ENCODE assay signal across 17 cellular contexts in genomic region chr5:9562101-9562500, GRCh38. TPM values are rescaled to one million over a fixed set of nuclear protein-coding genes. Genes with fewer than 3 reads are reported as not detected.
A peak's percentile ranks its signal among the peaks of the same experiment; 100 is the strongest.
DNase-seq lines count a peak whose midpoint lies in the region; ATAC-seq and TF ChIP-seq lines count a peak whose summit lies in the region.
"Had no signal": no experiment of that assay in that cellular context is flagged by ENCODE, and none has a peak within 500 bp of the region (broad histone marks: within the 10 kb centered on the region; RNA-seq: fewer than 3 reads in every experiment).

No MANE protein-coding gene starts in this region.

- H2BK12ac ChIP-seq in mesenchymal stem cell (ENCODE audit: low read length in 2 of 2), result no peak overlapping the region

- no peak overlapping the region for H3K9ac ChIP-seq in BLaER1 treated with 17β-estradiol and CSF1 and Interleukin-3, amounts not matched to agents 10 nM and 100 nM
- H3K9ac ChIP-seq in HUES6 (ENCODE audit: low read length) (peak overlapping the region; percentile 45), mesenchymal stem cell (ENCODE audit: low read length) (no peak overlapping the region)

- H3K23ac ChIP-seq in mesenchymal stem cell (ENCODE audit: low read length in 2 of 2), result no peak overlapping the region

- peak overlapping the region in 6 of 11 experiments; percentile 13 to 42 (median 30); a peak in 8 of 22 replicates for H3K27ac ChIP-seq in BLaER1 treated with 17β-estradiol and CSF1 and Interleukin-3, amounts not matched to agents 10 nM and 100 nM
- H3K27ac ChIP-seq in HUES6 (ENCODE audit: low read depth, low read length) (no peak overlapping the region; the same call in 1 of the 2 replicates), mesenchymal stem cell (ENCODE audit: low read length, poor library complexity, severe bottlenecking) (no peak overlapping the region)
- H3K27ac ChIP-seq: right lobe of liver, SK-N-MC had no signal

- no peaks in the 10 kb centered on the region for H3K27me3 ChIP-seq in BLaER1 treated with 17β-estradiol and CSF1 and Interleukin-3, amounts not matched to agents 10 nM and 100 nM
- H3K27me3 ChIP-seq in HUES6 (ENCODE audit: control insufficient read depth, insufficient read depth, low read length) (no peaks in the 10 kb centered on the region), mesenchymal stem cell (ENCODE audit: control insufficient read depth in 1 of 2, insufficient read depth in 1 of 2, low read length in 2 of 2) (no peaks in the 10 kb centered on the region)
- H3K27me3 ChIP-seq: right lobe of liver had no signal

- intact Hi-C loops in Right ventricle myocardium superior (cut with DNase I), result no loop called here

- H2BK120ac ChIP-seq in mesenchymal stem cell (ENCODE audit: low read depth, low read length), result no peak overlapping the region

- no peak overlapping the region for H3K27ac Mint-ChIP-seq in mesothelial cell of epicardium
- H3K27ac Mint-ChIP-seq: WTC11 had no signal

- H3K4me3 Mint-ChIP-seq in mesothelial cell of epicardium, result no peak overlapping the region
- H3K4me3 Mint-ChIP-seq: WTC11 had no signal

- no peak overlapping the region for H3K14ac ChIP-seq in mesenchymal stem cell (ENCODE audit: low read length in 2 of 2)

- DNase-seq in T1000 (lab: John Stamatoyannopoulos, UW), result peak; percentile 37
- peak; percentile 13 for DNase-seq in mesenchymal stem cell
- DNase-seq in Right ventricle myocardium superior, result no peak
- no peak for DNase-seq in ecto neural progenitor cell (ENCODE audit: low spot score)
- no peak for DNase-seq in mesothelial cell of epicardium (ENCODE audit: low spot score in 2 of 2, unreplicated experiment in 2 of 2)
- DNase-seq: activated naive CD4-positive, alpha-beta T cell; C1 segment of cervical spinal cord; effector CD8-positive, alpha-beta T cell; NCI-H146; NCI-H526; right lobe of liver; stimulated activated naive CD4-positive, alpha-beta T cell had no signal

- H4K20me1 ChIP-seq in BLaER1 treated with 17β-estradiol and CSF1 and Interleukin-3, amounts not matched to agents 10 nM and 100 nM, result no peaks in the 10 kb centered on the region

- H3K18ac ChIP-seq in mesenchymal stem cell (ENCODE audit: low read depth in 1 of 2, low read length in 2 of 2), result peak overlapping the region; percentile 16 to 48

- H2BK5ac ChIP-seq in mesenchymal stem cell (ENCODE audit: low read depth, low read length, poor library complexity, severe bottlenecking), result no peak overlapping the region

- H2AK5ac ChIP-seq in mesenchymal stem cell (ENCODE audit: low read length, severe bottlenecking), result no peak overlapping the region

- peaks cover 2% of the 10 kb centered on the region for H3K36me3 Mint-ChIP-seq in mesothelial cell of epicardium
- H3K36me3 Mint-ChIP-seq: WTC11 had no signal

- H4K91ac ChIP-seq in mesenchymal stem cell (ENCODE audit: low read length), result no peak overlapping the region

- H2BK15ac ChIP-seq in mesenchymal stem cell (ENCODE audit: low read depth, poor library complexity, severe bottlenecking), result no peak overlapping the region

- H3K4me1 ChIP-seq in BLaER1 treated with 17β-estradiol and CSF1 and Interleukin-3, amounts not matched to agents 10 nM and 100 nM, result peaks cover 0 to 22% (median 13%) of the 10 kb centered on the region in 10 experiments; a peak in 13 of 20 replicates
- H3K4me1 ChIP-seq in HUES6 (ENCODE audit: control insufficient read depth, insufficient read depth, low read length), result peaks cover 15% of the 10 kb centered on the region
- H3K4me1 ChIP-seq in mesenchymal stem cell (ENCODE audit: control insufficient read depth, insufficient read depth, low read depth, low read length), result peaks cover 4% of the 10 kb centered on the region

- no peak overlapping the region for H3K4me3 ChIP-seq in BLaER1 treated with 17β-estradiol and CSF1 and Interleukin-3, amounts not matched to agents 10 nM and 100 nM
- H3K4me3 ChIP-seq in HUES6 (ENCODE audit: low read depth, low read length), result no peak overlapping the region; the same call in 1 of the 2 replicates
- no peak overlapping the region for H3K4me3 ChIP-seq in mesenchymal stem cell (ENCODE audit: insufficient read depth in 1 of 2, low read depth in 1 of 2, low read length in 2 of 2)
- H3K4me3 ChIP-seq: right lobe of liver, SK-N-MC had no signal

- H3K9me3 ChIP-seq in BLaER1 treated with 17β-estradiol and CSF1 and Interleukin-3, amounts not matched to agents 10 nM and 100 nM (replicated peaks in 1 of 11), result peaks cover 0 to 9% (median 0%) of the 10 kb centered on the region in 11 experiments; a peak in 1 of 22 replicates
- no peaks in the 10 kb centered on the region for H3K9me3 ChIP-seq in HUES6 (ENCODE audit: control insufficient read depth, insufficient read depth, low read depth, low read length)
- no peaks in the 10 kb centered on the region for H3K9me3 ChIP-seq in mesenchymal stem cell (ENCODE audit: control insufficient read depth, low read length)
- H3K9me3 ChIP-seq: right lobe of liver had no signal

- no peaks in the 10 kb centered on the region for H3K79me1 ChIP-seq in mesenchymal stem cell (replicated peaks; ENCODE audit: low read length, poor library complexity, severe bottlenecking)

- H4K8ac ChIP-seq in mesenchymal stem cell (ENCODE audit: low read length), result no peak overlapping the region

- peaks cover 7% of the 10 kb centered on the region for H3K9me3 Mint-ChIP-seq in mesothelial cell of epicardium

- H2AFZ ChIP-seq in mesenchymal stem cell (ENCODE audit: low read depth, low read length), result no peak overlapping the region

- H3K36me3 ChIP-seq in BLaER1 treated with 17β-estradiol and CSF1 and Interleukin-3, amounts not matched to agents 10 nM and 100 nM, result no peaks in the 10 kb centered on the region
- H3K36me3 ChIP-seq in HUES6 (ENCODE audit: control insufficient read depth, insufficient read depth, low read length) (no peaks in the 10 kb centered on the region), mesenchymal stem cell (ENCODE audit: control insufficient read depth in 1 of 2, insufficient read depth in 2 of 2, low read depth in 1 of 2, low read length in 2 of 2) (no peaks in the 10 kb centered on the region)
- H3K36me3 ChIP-seq: right lobe of liver had no signal

- peaks cover 7% of the 10 kb centered on the region for H3K4me1 Mint-ChIP-seq in mesothelial cell of epicardium

- no peak for TF ChIP-seq CTCF in mesothelial cell of epicardium (IDR thresholded peaks at IDR 0.05; ENCODE audit: unreplicated experiment)

- no peaks in the 10 kb centered on the region for H3K27me3 Mint-ChIP-seq in mesothelial cell of epicardium (ENCODE audit: low read depth)

- 46% methylated on average over 6 of the region's 6 CpGs for WGBS in mesenchymal stem cell

- H3K4ac ChIP-seq in mesenchymal stem cell (ENCODE audit: low read depth in 1 of 2, low read length in 2 of 2), result no peak overlapping the region

- H3K4me2 ChIP-seq in BLaER1 treated with 17β-estradiol and CSF1 and Interleukin-3, amounts not matched to agents 10 nM and 100 nM, result peak overlapping the region in 8 of 11 experiments; percentile 4 to 68 (median 51); a peak in 14 of 22 replicates
- no peak overlapping the region for H3K4me2 ChIP-seq in mesenchymal stem cell (ENCODE audit: low read length, poor library complexity, severe bottlenecking)

- ATAC-seq in Right ventricle myocardium superior (ENCODE audit: poor library complexity), result no peak
- no peak for ATAC-seq in HG02571 (IDR thresholded peaks at IDR 0.05; ENCODE audit: unreplicated experiment)
- ATAC-seq: right lobe of liver, WTC11 had no signal

RNA-seq across cellular contexts. Expression of gene SEMA5A, which starts 16.2 kb away (rescaled TPM):
- 40.6 TPM for polyA plus RNA-seq in mesenchymal stem cell (2013, experiment 1 of 2)
- 42.4 TPM for polyA plus RNA-seq in mesenchymal stem cell (2013, experiment 2 of 2)
- 27.1 TPM for total RNA-seq in Right ventricle myocardium superior
- 20.0 to 26.7 TPM (median 23.1 TPM) in 3 replicates for total RNA-seq in mesothelial cell of epicardium

Comparison
In these comparisons a context has a peak if more than half of its experiments do, and no peak if none do; other contexts are left out.
1. H3K27ac ChIP-seq: peak in BLaER1 treated with 17β-estradiol and CSF1 and Interleukin-3, amounts not matched to agents 10 nM and 100 nM (6 of 11); none in HUES6 (single experiment) and mesenchymal stem cell (single experiment).
2. DNase-seq: peak in T1000 (single experiment) and mesenchymal stem cell (single experiment); none in Right ventricle myocardium superior (single experiment), ecto neural progenitor cell (single experiment) and mesothelial cell of epicardium (0 of 2).